2 cellular contexts compared by ENCODE assay signal in genomic region chr4:112517911-112518310, GRCh38.
TF ChIP-seq lines count a peak whose summit lies in the region.

No MANE protein-coding gene starts in this region.

TF ChIP-seq in HepG2, 621 proteins besides CTCF, POLR2A, EP300 and RAD21:
- TF ChIP-seq ZHX2 (IDR thresholded peaks at IDR 0.05; ENCODE audit: low read depth) (no peak), ZHX2 (CRISPR knock-in tag; IDR thresholded peaks at IDR 0.05; ENCODE audit: borderline replicate concordance) (no peak), ZNF512 (CRISPR knock-in tag; IDR thresholded peaks at IDR 0.05) (no peak), SIX1 (CRISPR knock-in tag; IDR thresholded peaks at IDR 0.05; ENCODE audit: borderline replicate concordance) (no peak), MAFK (conservative IDR thresholded peaks at IDR 0.05 in 1 of 2, IDR thresholded peaks at IDR 0.05 in 1 of 2; ENCODE audit: low read length in 2 of 2) (peak; percentile 9 to 36; a peak in 1 of 4 replicates)

TF ChIP-seq in K562, 482 proteins besides CTCF, POLR2A, EP300 and RAD21:
- TF ChIP-seq CBX2 (IDR thresholded peaks at IDR 0.05; ENCODE audit: insufficient read depth, low read length, poor library complexity, severe bottlenecking) = peak; percentile 84
- TF ChIP-seq, protein P1, sequence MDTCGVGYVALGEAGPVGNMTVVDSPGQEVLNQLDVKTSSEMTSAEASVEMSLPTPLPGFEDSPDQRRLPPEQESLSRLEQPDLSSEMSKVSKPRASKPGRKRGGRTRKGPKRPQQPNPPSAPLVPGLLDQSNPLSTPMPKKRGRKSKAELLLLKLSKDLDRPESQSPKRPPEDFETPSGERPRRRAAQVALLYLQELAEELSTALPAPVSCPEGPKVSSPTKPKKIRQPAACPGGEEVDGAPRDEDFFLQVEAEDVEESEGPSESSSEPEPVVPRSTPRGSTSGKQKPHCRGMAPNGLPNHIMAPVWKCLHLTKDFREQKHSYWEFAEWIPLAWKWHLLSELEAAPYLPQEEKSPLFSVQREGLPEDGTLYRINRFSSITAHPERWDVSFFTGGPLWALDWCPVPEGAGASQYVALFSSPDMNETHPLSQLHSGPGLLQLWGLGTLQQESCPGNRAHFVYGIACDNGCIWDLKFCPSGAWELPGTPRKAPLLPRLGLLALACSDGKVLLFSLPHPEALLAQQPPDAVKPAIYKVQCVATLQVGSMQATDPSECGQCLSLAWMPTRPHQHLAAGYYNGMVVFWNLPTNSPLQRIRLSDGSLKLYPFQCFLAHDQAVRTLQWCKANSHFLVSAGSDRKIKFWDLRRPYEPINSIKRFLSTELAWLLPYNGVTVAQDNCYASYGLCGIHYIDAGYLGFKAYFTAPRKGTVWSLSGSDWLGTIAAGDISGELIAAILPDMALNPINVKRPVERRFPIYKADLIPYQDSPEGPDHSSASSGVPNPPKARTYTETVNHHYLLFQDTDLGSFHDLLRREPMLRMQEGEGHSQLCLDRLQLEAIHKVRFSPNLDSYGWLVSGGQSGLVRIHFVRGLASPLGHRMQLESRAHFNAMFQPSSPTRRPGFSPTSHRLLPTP (IDR thresholded peaks at IDR 0.05; ENCODE audit: borderline replicate concordance, extremely low read depth, insufficient read length) = no peak
